8 cellular contexts compared by ENCODE assay signal in genomic region chrX:135740683-135741149, GRCh38. TPM values are rescaled to one million over a fixed set of nuclear protein-coding genes. Genes with fewer than 3 reads are reported as not detected.
DNase-seq lines count a peak whose midpoint lies in the region; ATAC-seq and TF ChIP-seq lines count a peak whose summit lies in the region.

No MANE protein-coding gene starts in this region.

- no peaks in the 10 kb centered on the region for H3K9me3 ChIP-seq in AG04450 (ENCODE audit: control insufficient read depth, insufficient read depth, low read length)
- no peaks in the 10 kb centered on the region for H3K9me3 ChIP-seq in tibial nerve

- H3K4me3 Mint-ChIP-seq in activated naive CD4-positive, alpha-beta T cell treated with anti-CD3 and anti-CD28 coated beads, Interleukin-2, amount 10 ng/mL, durations not matched to agents 7 days and 5 days = peak overlapping the region; percentile 37
- peak overlapping the region in 5 of 10 donors; percentile 9 to 55 (median 24) for H3K4me3 Mint-ChIP-seq in naive thymus-derived CD8-positive, alpha-beta T cell

- no peaks in the 10 kb centered on the region for H3K27me3 ChIP-seq in AG04450 (ENCODE audit: control insufficient read depth, insufficient read depth, low read length)
- no peaks in the 10 kb centered on the region for H3K27me3 ChIP-seq in tibial nerve

- H3K27ac Mint-ChIP-seq in activated naive CD4-positive, alpha-beta T cell treated with anti-CD3 and anti-CD28 coated beads, Interleukin-2, amount 10 ng/mL, durations not matched to agents 7 days and 5 days = no peak overlapping the region
- H3K27ac Mint-ChIP-seq in naive thymus-derived CD8-positive, alpha-beta T cell = no peak overlapping the region

- DNase-seq in AG04450 (ENCODE audit: low read depth, low spot score) = no peak
- peak; percentile 21 for DNase-seq in LoVo (ENCODE audit: low spot score)
- peak; percentile 64 for DNase-seq in activated naive CD4-positive, alpha-beta T cell treated with anti-CD3 and anti-CD28 coated beads, Interleukin-2, amount 10 ng/mL, durations not matched to agents 7 days and 5 days
- DNase-seq in naive thymus-derived CD8-positive, alpha-beta T cell = peak; percentile 4 to 63 (median 17)
- DNase-seq in tibial nerve (ENCODE audit: low spot score in 2 of 2) = no peak
- DNase-seq in SHP77 treated with DMSO at 0.1 percent for 48 hours (lab: John Stamatoyannopoulos, UW) = no peak
- no peak for DNase-seq in NCI-H226

- no peak for TF ChIP-seq EP300 in tibial nerve (IDR thresholded peaks at IDR 0.05)

- H3K27ac ChIP-seq in AG04450 (ENCODE audit: low read depth, low read length) (no peak overlapping the region), tibial nerve (no peak overlapping the region)

- no peaks in the 10 kb centered on the region for H3K4me1 Mint-ChIP-seq in activated naive CD4-positive, alpha-beta T cell treated with anti-CD3 and anti-CD28 coated beads, Interleukin-2, amount 10 ng/mL, durations not matched to agents 7 days and 5 days
- H3K4me1 Mint-ChIP-seq in naive thymus-derived CD8-positive, alpha-beta T cell = peaks cover 0 to 2% (median 0%) of the 10 kb centered on the region in 4 donors

- CTCF ChIA-PET in AG04450 (lab: Charles Lee) = no interaction called here
- CTCF ChIA-PET in activated naive CD4-positive, alpha-beta T cell treated with anti-CD3 and anti-CD28 coated beads, Interleukin-2, amount 10 ng/mL, durations not matched to agents 7 days and 5 days (lab: Charles Lee) = interaction anchor here (0.9 to 2.5 kb wide), 2 partner anchors 26 to 190 kb away, joined by 3 to 11 read pairs; no protein-coding TSS in a partner anchor

- peak; percentile 65 for ATAC-seq in GM19351 (IDR thresholded peaks at IDR 0.05; ENCODE audit: unreplicated experiment)
- peak; percentile 55 to 62 for ATAC-seq in naive thymus-derived CD8-positive, alpha-beta T cell

- H3K9me3 Mint-ChIP-seq in activated naive CD4-positive, alpha-beta T cell treated with anti-CD3 and anti-CD28 coated beads, Interleukin-2, amount 10 ng/mL, durations not matched to agents 7 days and 5 days = no peaks in the 10 kb centered on the region
- no peaks in the 10 kb centered on the region for H3K9me3 Mint-ChIP-seq in naive thymus-derived CD8-positive, alpha-beta T cell

- no peaks in the 10 kb centered on the region for H3K4me1 ChIP-seq in tibial nerve

- POLR2A ChIA-PET in AG04450 (lab: Yijun Ruan, JAX) = no interaction called here
- POLR2A ChIA-PET in naive thymus-derived CD8-positive, alpha-beta T cell (lab: Charles Lee) = no interaction called here

- WGBS in tibial nerve, 2 donors = 66 to 75% methylated on average over 11 to 18 of the region's 18 CpGs

- H3K36me3 ChIP-seq in tibial nerve = no peaks in the 10 kb centered on the region

- no peak for TF ChIP-seq POLR2A in tibial nerve (IDR thresholded peaks at IDR 0.05)

- peak; percentile 26; the same call in 1 of the 2 replicates for TF ChIP-seq CTCF in AG04450 (IDR thresholded peaks at IDR 0.05; ENCODE audit: low read depth, low read length)
- TF ChIP-seq CTCF in tibial nerve (IDR thresholded peaks at IDR 0.05) = peak in 1 of 5 experiments; percentile 24

- H3K27me3 Mint-ChIP-seq in activated naive CD4-positive, alpha-beta T cell treated with anti-CD3 and anti-CD28 coated beads, Interleukin-2, amount 10 ng/mL, durations not matched to agents 7 days and 5 days = peaks cover 8% of the 10 kb centered on the region
- no peaks in the 10 kb centered on the region for H3K27me3 Mint-ChIP-seq in naive thymus-derived CD8-positive, alpha-beta T cell

- H3K36me3 Mint-ChIP-seq in activated naive CD4-positive, alpha-beta T cell treated with anti-CD3 and anti-CD28 coated beads, Interleukin-2, amount 10 ng/mL, durations not matched to agents 7 days and 5 days = no peaks in the 10 kb centered on the region
- no peaks in the 10 kb centered on the region for H3K36me3 Mint-ChIP-seq in naive thymus-derived CD8-positive, alpha-beta T cell

- H3K4me3 ChIP-seq in AG04450 (ENCODE audit: low read depth, low read length) = no peak overlapping the region
- H3K4me3 ChIP-seq in tibial nerve = no peak overlapping the region

RNA-seq across cellular contexts. Expression of gene CT45A3, which starts 27.3 kb away (rescaled TPM):
- not detected in 2 replicates for polyA plus RNA-seq in AG04450 (2011; rRNA removed)
- polyA minus RNA-seq in AG04450 (2011; rRNA and poly(A)+ RNA removed) = not detected in 2 replicates
- total RNA-seq in naive thymus-derived CD8-positive, alpha-beta T cell = not detected
- polyA plus RNA-seq in naive thymus-derived CD8-positive, alpha-beta T cell = not detected
- total RNA-seq in tibial nerve = not detected

RNA-seq across cellular contexts. Expression of gene CT45A1, which starts 27.3 kb away (rescaled TPM):
- polyA plus RNA-seq in AG04450 (2011; rRNA removed) = not detected in 2 replicates
- polyA minus RNA-seq in AG04450 (2011; rRNA and poly(A)+ RNA removed) = not detected in 2 replicates
- total RNA-seq in naive thymus-derived CD8-positive, alpha-beta T cell = not detected
- polyA plus RNA-seq in naive thymus-derived CD8-positive, alpha-beta T cell = not detected
- total RNA-seq in tibial nerve = not detected

RNA-seq across cellular contexts. Expression of gene CT45A5, which starts 44.6 kb away (rescaled TPM):
- not detected in 2 replicates for polyA plus RNA-seq in AG04450 (2011; rRNA removed)
- not detected in 2 replicates for polyA minus RNA-seq in AG04450 (2011; rRNA and poly(A)+ RNA removed)
- not detected for total RNA-seq in naive thymus-derived CD8-positive, alpha-beta T cell
- polyA plus RNA-seq in naive thymus-derived CD8-positive, alpha-beta T cell = not detected
- total RNA-seq in tibial nerve = not detected

Comparison
In these comparisons a context has a peak if more than half of its experiments do, and no peak if none do; other contexts are left out.
1. DNase-seq: peak in LoVo (single experiment), activated naive CD4-positive, alpha-beta T cell treated with anti-CD3 and anti-CD28 coated beads, Interleukin-2, amount 10 ng/mL, durations not matched to agents 7 days and 5 days (single experiment) and naive thymus-derived CD8-positive, alpha-beta T cell (10 of 10); none in AG04450 (single experiment), tibial nerve (0 of 2), SHP77 treated with DMSO at 0.1 percent for 48 hours (single experiment) and NCI-H226 (single experiment).